ENCODE assay signal across 17 cellular contexts in genomic region chr11:44101098-44101497, GRCh38. TPM values are rescaled to one million over a fixed set of nuclear protein-coding genes. Genes with fewer than 3 reads are reported as not detected.
A peak's percentile ranks its signal among the peaks of the same experiment; 100 is the strongest.
DNase-seq lines count a peak whose midpoint lies in the region; TF ChIP-seq lines count a peak whose summit lies in the region.
"Had no signal": no experiment of that assay in that cellular context is flagged by ENCODE, and none has a peak within 500 bp of the region (broad histone marks: within the 10 kb centered on the region; RNA-seq: fewer than 3 reads in every experiment).

No MANE protein-coding gene starts in this region.

- peaks cover 16% of the 10 kb centered on the region for H3K27me3 Mint-ChIP-seq in nephron progenitor cell (ENCODE audit: low read depth, poor library complexity)
- H3K27me3 Mint-ChIP-seq: CD4-positive, alpha-beta T cell had no signal

- H2BK120ac ChIP-seq in trophoblast cell (ENCODE audit: insufficient read depth, low read length, poor library complexity) = no peak overlapping the region

- peaks cover 4% of the 10 kb centered on the region for H3K79me2 ChIP-seq in trophoblast cell (ENCODE audit: control insufficient read depth, insufficient read depth, low read length, poor library complexity)

- H2AFZ ChIP-seq in trophoblast cell (ENCODE audit: insufficient read depth, low read length, poor library complexity) = no peak overlapping the region

- no peak overlapping the region for H4K91ac ChIP-seq in trophoblast cell (ENCODE audit: low read depth, low read length)

- no peak overlapping the region for H3K27ac Mint-ChIP-seq in nephron progenitor cell
- H3K27ac Mint-ChIP-seq: CD4-positive, alpha-beta T cell; CD8-positive, alpha-beta T cell had no signal

- H3K4me1 ChIP-seq in trophoblast cell (ENCODE audit: control insufficient read depth in 1 of 2, insufficient read depth in 2 of 2, low read length in 2 of 2) = peaks cover 4% of the 10 kb centered on the region in 2 experiments
- H3K4me1 ChIP-seq: BE2C had no signal

- peaks cover under 1% of the 10 kb centered on the region for H3K79me1 ChIP-seq in trophoblast cell (ENCODE audit: low read length)

- WGBS in trophoblast cell (ENCODE audit: extremely low coverage, insufficient coverage, insufficient read length) = no CpG with 5 or more reads among the region's 2 CpGs

- no peak overlapping the region for H3K4me3 Mint-ChIP-seq in nephron progenitor cell
- H3K4me3 Mint-ChIP-seq: CD4-positive, alpha-beta T cell; CD8-positive, alpha-beta T cell had no signal

- H3K27me3 ChIP-seq in trophoblast cell (ENCODE audit: insufficient read depth, low read length) = no peaks in the 10 kb centered on the region
- H3K27me3 ChIP-seq: BE2C, BLaER1 had no signal

- H3K4me2 ChIP-seq in trophoblast cell (ENCODE audit: low read length) = no peak overlapping the region
- H3K4me2 ChIP-seq: BLaER1 had no signal

- no peak overlapping the region for H3K4me3 ChIP-seq in trophoblast cell (ENCODE audit: low read depth, low read length)
- H3K4me3 ChIP-seq: BLaER1 had no signal

- no peak overlapping the region for H3K27ac ChIP-seq in trophoblast cell (ENCODE audit: low read depth, low read length)
- H3K27ac ChIP-seq: BLaER1, C4-2B had no signal

- H4K8ac ChIP-seq in trophoblast cell (ENCODE audit: low read depth, low read length) = no peak overlapping the region

- H3K23ac ChIP-seq in trophoblast cell (ENCODE audit: low read length) = no peak overlapping the region

- H4K12ac ChIP-seq in trophoblast cell (ENCODE audit: low read depth, low read length) = no peak overlapping the region

- no peaks in the 10 kb centered on the region for H3K9me3 Mint-ChIP-seq in nephron progenitor cell
- H3K9me3 Mint-ChIP-seq: CD4-positive, alpha-beta T cell; CD8-positive, alpha-beta T cell had no signal

- no peak overlapping the region for H3K18ac ChIP-seq in trophoblast cell (ENCODE audit: low read length)

- no peak overlapping the region for H3K4ac ChIP-seq in trophoblast cell (ENCODE audit: low read depth, low read length)

- H2BK5ac ChIP-seq in trophoblast cell (ENCODE audit: low read depth, low read length, poor library complexity) = no peak overlapping the region

- no peaks in the 10 kb centered on the region for H3K36me3 ChIP-seq in trophoblast cell (ENCODE audit: control insufficient read depth in 1 of 2, insufficient read depth in 2 of 2, low read length in 2 of 2)
- H3K36me3 ChIP-seq: BE2C had no signal

- no peak overlapping the region for H3K14ac ChIP-seq in trophoblast cell (ENCODE audit: low read length)

- no peaks in the 10 kb centered on the region for H3K9me3 ChIP-seq in trophoblast cell (ENCODE audit: insufficient read depth, low read depth, low read length)
- H3K9me3 ChIP-seq: BE2C, BLaER1 had no signal

- H2BK12ac ChIP-seq in trophoblast cell (ENCODE audit: low read length) = no peak overlapping the region

- H3K4me1 Mint-ChIP-seq in nephron progenitor cell = peaks cover 15% of the 10 kb centered on the region

- TF ChIP-seq CTCF in nephron progenitor cell (IDR thresholded peaks at IDR 0.05) = no peak

- DNase-seq in fibroblast of gingiva (ENCODE audit: low read depth) (peak; percentile 22), trophoblast cell (peak; percentile 51 to 73), nephron progenitor cell (no peak)
- DNase-seq in stimulated activated CD4-positive, alpha-beta T cell treated with anti-CD3 and anti-CD28 coated beads, Interleukin-12 subunit alpha, Interleukin-12 subunit beta, amount 100 ng/mL, for 4 hours = no peak
- no peak for DNase-seq in activated CD4-positive, alpha-beta T cell treated with anti-CD3 and anti-CD28 coated beads, Interleukin-2, amount 50 U/mL, for 48 hours
- DNase-seq: 8988T; ACHN; BE2C; Caco-2; Calu3; CD4-positive, alpha-beta T cell; CD8-positive, alpha-beta T cell; DMS79 treated with DMSO at 0.1 percent for 48 hours; GF-D8 had no signal

- no peak overlapping the region for H2AK5ac ChIP-seq in trophoblast cell (ENCODE audit: low read length)

- no peak overlapping the region for H3K9ac ChIP-seq in trophoblast cell (ENCODE audit: low read length)
- H3K9ac ChIP-seq: BLaER1 had no signal

- peaks cover 21% of the 10 kb centered on the region for H3K36me3 Mint-ChIP-seq in nephron progenitor cell (ENCODE audit: low read depth)

RNA-seq across cellular contexts. Expression of gene EXT2, which starts 5.6 kb away (rescaled TPM):
- polyA plus RNA-seq in trophoblast cell (2013) = 28.9 and 29.7 TPM in 2 replicates

RNA-seq across cellular contexts. Expression of gene ACCS, which starts 35.0 kb away (rescaled TPM):
- polyA plus RNA-seq in trophoblast cell (2013) = 2.7 and 2.9 TPM in 2 replicates

RNA-seq across cellular contexts. Expression of gene ACCSL, which starts 53.3 kb away (rescaled TPM):
- polyA plus RNA-seq in trophoblast cell (2013) = 0.03 TPM in 1 of 2 replicates, not detected in the other
- polyA plus RNA-seq: AG04450 had no signal

Comparison
In these comparisons a context has a peak if more than half of its experiments do, and no peak if none do; other contexts are left out.
1. DNase-seq: peak in fibroblast of gingiva (single experiment) and trophoblast cell (2 of 2); none in stimulated activated CD4-positive, alpha-beta T cell treated with anti-CD3 and anti-CD28 coated beads, Interleukin-12 subunit alpha, Interleukin-12 subunit beta, amount 100 ng/mL, for 4 hours (single experiment), activated CD4-positive, alpha-beta T cell treated with anti-CD3 and anti-CD28 coated beads, Interleukin-2, amount 50 U/mL, for 48 hours (0 of 2) and nephron progenitor cell (single experiment).